Comparison of ENCODE assay signal across 8 cellular contexts in genomic region chr1:115975569-115976061, GRCh38. TPM values are rescaled to one million over a fixed set of nuclear protein-coding genes. Genes with fewer than 3 reads are reported as not detected.
DNase-seq lines count a peak whose midpoint lies in the region; ATAC-seq, FAIRE-seq and TF ChIP-seq lines count a peak whose summit lies in the region.

No MANE protein-coding gene starts in this region.

- no peaks in the 10 kb centered on the region for H3K9me3 Mint-ChIP-seq in naive B cell

- DNase-seq in AG09309 (ENCODE audit: low read depth) (no peak), naive B cell (no peak), AML-193 (lab: John Stamatoyannopoulos, UW) (no peak), anterior cingulate cortex (lab: John Stamatoyannopoulos, UW) (no peak), GM12892 (ENCODE audit: insufficient read length) (no peak), epidermal melanocyte (ENCODE audit: insufficient read length, low spot score) (no peak)

- peak overlapping the region; percentile 73 for H3K9ac ChIP-seq in HUES6 (ENCODE audit: low read length)

- H3K27me3 Mint-ChIP-seq in naive B cell, result peaks cover 6 to 42% (median 18%) of the 10 kb centered on the region in 3 donors

- peak overlapping the region; percentile 82 to 95 (median 91) for H3K4me3 Mint-ChIP-seq in naive B cell

- no peak for TF ChIP-seq CTCF in AG09309 (IDR thresholded peaks at IDR 0.05; ENCODE audit: control insufficient read depth, insufficient read depth, low read depth, low read length, missing control alignments)

- peak overlapping the region; percentile 73 for H3K4me3 ChIP-seq in AG09309 (ENCODE audit: control insufficient read depth, low read depth, low read length)
- H3K4me3 ChIP-seq in HUES6 (ENCODE audit: low read depth, low read length), result peak overlapping the region; percentile 70

- H3K4me1 ChIP-seq in HUES6 (ENCODE audit: control insufficient read depth, insufficient read depth, low read length), result peaks cover 23% of the 10 kb centered on the region

- peak overlapping the region in 5 of 6 donors; percentile 43 to 88 (median 68) for H3K27ac Mint-ChIP-seq in naive B cell

- no peak for ATAC-seq in naive B cell (ENCODE audit: low read depth in 2 of 2)

- peaks cover 9 to 14% (median 10%) of the 10 kb centered on the region in 3 donors for H3K4me1 Mint-ChIP-seq in naive B cell

- FAIRE-seq in GM12892 (lab: Jason Lieb, UNC), result no peak

- H3K27me3 ChIP-seq in HUES6 (ENCODE audit: control insufficient read depth, insufficient read depth, low read length), result no peaks in the 10 kb centered on the region

- H3K36me3 Mint-ChIP-seq in naive B cell, result no peaks in the 10 kb centered on the region

- H3K27ac ChIP-seq in HUES6 (ENCODE audit: low read depth, low read length) (no peak overlapping the region; the same call in 1 of the 2 replicates), cingulate gyrus (ENCODE audit: low read depth, low read length) (peak overlapping the region; percentile 67)

- no peaks in the 10 kb centered on the region for H3K36me3 ChIP-seq in HUES6 (ENCODE audit: control insufficient read depth, insufficient read depth, low read length)

- no peak for TF ChIP-seq POLR2A in GM12892 (IDR thresholded peaks at IDR 0.05; ENCODE audit: low read depth, low read length)

- no peaks in the 10 kb centered on the region for H3K9me3 ChIP-seq in HUES6 (ENCODE audit: control insufficient read depth, insufficient read depth, low read depth, low read length)

RNA-seq across cellular contexts. Expression of gene SLC22A15, which starts 0.7 kb away (rescaled TPM):
- polyA plus RNA-seq in naive B cell (ENCODE audit: low read depth in 6 of 6), result under 1 TPM in 4 of 6 donors, not detected in 2; 0.13 to 0.53 (median 0.25) TPM
- polyA plus RNA-seq in GM12892 (2012; ENCODE audit: missing spikeins), result not detected
